24 cellular contexts compared by ENCODE assay signal in the genomic region with DNA sequence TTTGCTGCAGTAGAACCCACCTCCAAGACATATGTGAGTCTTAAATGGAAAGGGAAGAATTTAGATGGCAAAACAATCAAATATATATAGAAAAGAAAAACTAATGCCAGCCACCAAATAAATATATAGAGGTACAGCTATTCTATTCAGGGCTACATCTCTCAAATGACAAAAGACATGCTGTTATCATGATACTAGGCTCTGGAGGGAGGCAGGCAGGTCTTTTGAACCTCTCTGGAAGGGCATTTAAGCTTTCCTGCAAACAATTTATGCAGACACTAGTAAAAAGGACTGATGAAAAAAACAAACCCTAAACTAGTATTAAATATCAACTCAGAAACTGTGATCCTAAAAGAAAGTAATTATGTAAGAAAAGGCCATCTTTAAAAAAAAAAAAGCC. TPM values are rescaled to one million over a fixed set of nuclear protein-coding genes. Genes with fewer than 3 reads are reported as not detected.
DNase-seq lines count a peak whose midpoint lies in the region; ATAC-seq and TF ChIP-seq lines count a peak whose summit lies in the region.
"Had no signal": no experiment of that assay in that cellular context is flagged by ENCODE, and none has a peak within 500 bp of the region (broad histone marks: within the 10 kb centered on the region; RNA-seq: fewer than 3 reads in every experiment).

No MANE protein-coding gene starts in this region.

- H3K4me1 ChIP-seq in iPS-20b (ENCODE audit: insufficient read depth, low read length) (peaks cover 5% of the 10 kb centered on the region; the same call in 1 of the 2 replicates), osteoblast (ENCODE audit: insufficient read depth, low read length) (peaks cover 14% of the 10 kb centered on the region), PC-3 (ENCODE audit: insufficient read depth, low read length) (0 out of 2 replicates have a peak, but pooled peaks cover 6% of the 10 kb centered on the region)
- H3K4me1 ChIP-seq: BE2C, BLaER1 had no signal

- H3F3A ChIP-seq in PC-3 (ENCODE audit: low read length, unreplicated experiment) = no peaks in the 10 kb centered on the region

- no peak for TF ChIP-seq CTCF in osteoblast (IDR thresholded peaks at IDR 0.05; ENCODE audit: extremely low read depth, low read depth, low read length)
- TF ChIP-seq CTCF in PC-3 (conservative IDR thresholded peaks at IDR 0.05; ENCODE audit: low read depth, low read length) = no peak

- peak; percentile 14 for DNase-seq in H7
- peak; percentile 9 for DNase-seq in osteoblast (ENCODE audit: insufficient read length, low spot score, missing footprints)
- no peak for DNase-seq in PC-3
- DNase-seq: 8988T; ACHN; BE2C; C1 segment of cervical spinal cord; CD4-positive, alpha-beta memory T cell; CD4-positive, CD25-positive, alpha-beta regulatory T cell; CD8-positive, alpha-beta memory T cell; COR-L47; DMS 273 treated with DMSO at 0.1 percent for 48 hours; DMS153; DMS53; DMS79; DND-41; EL; GDM1 had no signal

- H3K9ac ChIP-seq in iPS-20b (ENCODE audit: low read depth, low read length) (peak overlapping the region; percentile 25), PC-3 (ENCODE audit: low read length) (no peak overlapping the region)
- H3K9ac ChIP-seq: BLaER1 had no signal

- H3K27me3 ChIP-seq in H7 (ENCODE audit: control insufficient read depth, insufficient read depth, low read length) (no peaks in the 10 kb centered on the region), iPS-20b (ENCODE audit: insufficient read depth, low read length) (no peaks in the 10 kb centered on the region), osteoblast (ENCODE audit: insufficient read depth, low read length) (no peaks in the 10 kb centered on the region), PC-3 (ENCODE audit: low read length) (no peaks in the 10 kb centered on the region)
- H3K27me3 ChIP-seq: BE2C, BLaER1 had no signal

- POLR2A ChIA-PET in PC-3 (lab: Charles Lee; ENCODE audit: unreplicated experiment) = no interaction called here

- H3K4me3 ChIP-seq in H7 (ENCODE audit: insufficient read depth, low read depth, low read length) (no peak overlapping the region), iPS-20b (ENCODE audit: low read length) (peak overlapping the region; percentile 1; the same call in 1 of the 2 replicates), osteoblast (ENCODE audit: insufficient read depth, low read length) (no peak overlapping the region), PC-3 (ENCODE audit: low read length) (no peak overlapping the region)
- H3K4me3 ChIP-seq: BLaER1, GM12878 had no signal

- H3K9me3 ChIP-seq in iPS-20b (ENCODE audit: insufficient read depth, low read depth, low read length) = no peaks in the 10 kb centered on the region
- H3K9me3 ChIP-seq in osteoblast (ENCODE audit: low read depth, low read length) = no peaks in the 10 kb centered on the region
- H3K9me3 ChIP-seq in PC-3 (ENCODE audit: low read length) = no peaks in the 10 kb centered on the region
- H3K9me3 ChIP-seq: BE2C, BLaER1 had no signal

- intact Hi-C loops in PC-3 (cut with micrococcal nuclease) = no loop called here

- H3K79me2 ChIP-seq in osteoblast (ENCODE audit: insufficient read depth, low read length) = no peaks in the 10 kb centered on the region
- no peaks in the 10 kb centered on the region for H3K79me2 ChIP-seq in PC-3 (ENCODE audit: low read length)

- H4K20me1 ChIP-seq in osteoblast (ENCODE audit: insufficient read depth, low read length) (no peaks in the 10 kb centered on the region), PC-3 (ENCODE audit: low read length) (no peaks in the 10 kb centered on the region)
- H4K20me1 ChIP-seq: BLaER1 had no signal

- H3K36me3 ChIP-seq in H7 (replicated peaks; ENCODE audit: control insufficient read depth, insufficient read depth, low read length) = no peaks in the 10 kb centered on the region
- H3K36me3 ChIP-seq in iPS-20b (ENCODE audit: insufficient read depth, low read depth, low read length) = peaks cover 12% of the 10 kb centered on the region; the same call in 1 of the 2 replicates
- H3K36me3 ChIP-seq in osteoblast (ENCODE audit: insufficient read depth, low read length) = peaks cover 26% of the 10 kb centered on the region
- peaks cover 6% of the 10 kb centered on the region; the same call in 1 of the 2 replicates for H3K36me3 ChIP-seq in PC-3 (ENCODE audit: low read depth, low read length)
- H3K36me3 ChIP-seq: BE2C had no signal

- H2AFZ ChIP-seq in osteoblast (ENCODE audit: low read length) (no peak overlapping the region), PC-3 (ENCODE audit: low read length) (no peak overlapping the region)

- H3K4me2 ChIP-seq in osteoblast (ENCODE audit: insufficient read depth, low read length) (no peak overlapping the region), PC-3 (ENCODE audit: low read length) (no peak overlapping the region)
- H3K4me2 ChIP-seq: BLaER1 had no signal

- CTCF ChIA-PET in PC-3 (lab: Charles Lee) = no interaction called here

- H3K27ac ChIP-seq in iPS-20b (ENCODE audit: low read length) (no peak overlapping the region), osteoblast (ENCODE audit: low read depth, low read length) (no peak overlapping the region), PC-3 (ENCODE audit: low read length) (no peak overlapping the region)
- H3K27ac ChIP-seq: BLaER1 had no signal

- no peaks in the 10 kb centered on the region for H3K9me2 ChIP-seq in PC-3 (replicated peaks; ENCODE audit: low read length)

- ATAC-seq in PC-3 (no peak), HG02981 (IDR thresholded peaks at IDR 0.05; ENCODE audit: unreplicated experiment) (no peak), HG02840 (IDR thresholded peaks at IDR 0.05; ENCODE audit: low FRiP score, unreplicated experiment) (no peak)
- ATAC-seq: GM12878 had no signal

- BruUV-seq in PC-3 (replicated peaks; lab: Mats Ljungman, UMichigan) = no TSS peak

RNA-seq across cellular contexts. Expression of a gene that starts 24.4 kb away (rescaled TPM):
- total RNA-seq in H7 (2014; rRNA removed; shearing (Covaris generic)) = 9.4 and 11.0 TPM in 2 replicates
- total RNA-seq in osteoblast = 20.6 and 26.8 TPM in 2 replicates
- 15.6 and 22.2 TPM in 2 replicates for total RNA-seq in PC-3 (2014; rRNA removed)

RNA-seq across cellular contexts. Expression of a gene that starts 35.4 kb away (rescaled TPM):
- 0.73 TPM in 1 of 2 replicates, not detected in the other for total RNA-seq in H7 (2014; rRNA removed; shearing (Covaris generic))
- total RNA-seq in osteoblast = under 0.01 and 0.29 TPM in 2 replicates
- 0.36 TPM in 1 of 2 replicates, not detected in the other for total RNA-seq in PC-3 (2014; rRNA removed)
- total RNA-seq: G401 had no signal

RNA-seq across cellular contexts. Expression of a gene that starts 37.4 kb away (rescaled TPM):
- total RNA-seq in H7 (2014; rRNA removed; shearing (Covaris generic)) = 53.0 and 72.3 TPM in 2 replicates
- 67.3 and 67.8 TPM in 2 replicates for total RNA-seq in osteoblast
- total RNA-seq in PC-3 (2014; rRNA removed) = 42.2 and 46.9 TPM in 2 replicates
